In genomic region chr5:39226558-39226957, GRCh38 we compare ENCODE assay signal across 1 cellular context.
TF ChIP-seq lines count a peak whose summit lies in the region.

No MANE protein-coding gene starts in this region.

TF ChIP-seq in H1, 55 proteins besides CTCF, POLR2A, EP300 and RAD21:
- TF ChIP-seq ATF3 (IDR thresholded peaks at IDR 0.05; ENCODE audit: insufficient read depth, low read depth, low read length) (no peak), ATF2 (IDR thresholded peaks at IDR 0.05; ENCODE audit: low read length) (no peak), USF2 (IDR thresholded peaks at IDR 0.05; ENCODE audit: low read length) (no peak), KDM1A (IDR thresholded peaks at IDR 0.05; ENCODE audit: borderline replicate concordance, low read length) (no peak), JUN (IDR thresholded peaks at IDR 0.05; ENCODE audit: low read depth, low read length) (no peak)
